In the genomic region with DNA sequence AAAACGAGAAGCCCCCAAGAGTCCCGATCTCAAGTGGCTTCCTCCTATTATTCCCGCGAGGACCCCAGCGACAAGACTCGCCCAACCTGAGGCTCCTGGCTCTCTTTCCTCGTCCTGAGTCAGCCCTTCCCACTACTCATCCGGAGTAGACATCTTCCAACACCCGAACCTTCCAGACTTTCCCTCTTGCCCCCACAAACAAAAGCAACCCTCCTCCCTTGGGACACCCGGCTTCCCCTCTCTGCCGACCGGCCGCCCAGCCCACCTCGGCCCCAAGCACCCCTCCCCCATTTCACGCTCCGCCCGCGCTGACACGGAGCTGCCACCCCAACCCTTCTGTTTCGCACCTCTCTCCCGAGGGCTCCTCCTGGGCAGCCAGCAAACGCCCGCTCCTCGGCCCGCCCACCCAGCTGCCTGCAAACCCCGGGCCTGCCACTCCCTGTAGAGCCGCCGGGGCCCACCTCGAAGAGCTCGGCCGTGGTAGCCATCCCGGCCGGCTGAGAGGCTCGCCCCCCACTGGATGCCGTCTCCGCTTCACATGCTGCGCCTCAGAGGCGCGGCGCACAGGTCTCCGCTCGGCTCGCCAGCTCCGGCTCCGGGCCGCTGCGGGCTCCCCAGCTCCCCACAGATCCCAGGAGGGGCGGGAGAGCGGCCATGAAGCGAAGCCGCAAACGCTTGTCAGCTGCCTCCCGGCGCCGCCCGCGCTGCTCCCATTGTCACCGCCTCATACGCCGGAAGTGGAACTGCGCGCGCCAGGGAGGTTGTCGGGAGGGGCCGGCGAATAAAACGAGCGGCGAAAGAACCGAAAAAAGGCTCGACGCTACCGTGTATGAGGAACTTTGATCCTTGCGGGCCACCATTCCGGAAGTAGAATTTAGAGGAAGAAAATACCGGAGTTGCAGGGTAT, we compare ENCODE assay signal across 8 cellular contexts. TPM values are rescaled to one million over a fixed set of nuclear protein-coding genes. Genes with fewer than 3 reads are reported as not detected.
DNase-seq lines count a peak whose midpoint lies in the region; ATAC-seq, FAIRE-seq and TF ChIP-seq lines count a peak whose summit lies in the region.

A gene with protein sequence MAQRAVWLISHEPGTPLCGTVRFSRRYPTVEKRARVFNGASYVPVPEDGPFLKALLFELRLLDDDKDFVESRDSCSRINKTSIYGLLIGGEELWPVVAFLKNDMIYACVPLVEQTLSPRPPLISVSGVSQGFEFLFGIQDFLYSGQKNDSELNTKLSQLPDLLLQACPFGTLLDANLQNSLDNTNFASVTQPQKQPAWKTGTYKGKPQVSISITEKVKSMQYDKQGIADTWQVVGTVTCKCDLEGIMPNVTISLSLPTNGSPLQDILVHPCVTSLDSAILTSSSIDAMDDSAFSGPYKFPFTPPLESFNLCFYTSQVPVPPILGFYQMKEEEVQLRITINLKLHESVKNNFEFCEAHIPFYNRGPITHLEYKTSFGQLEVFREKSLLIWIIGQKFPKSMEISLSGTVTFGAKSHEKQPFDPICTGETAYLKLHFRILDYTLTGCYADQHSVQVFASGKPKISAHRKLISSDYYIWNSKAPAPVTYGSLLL (plus strand): TSS at position 811 of the 907 bp plus-strand sequence. CDS start 344 bp downstream, outside the sequence.
A gene with protein sequence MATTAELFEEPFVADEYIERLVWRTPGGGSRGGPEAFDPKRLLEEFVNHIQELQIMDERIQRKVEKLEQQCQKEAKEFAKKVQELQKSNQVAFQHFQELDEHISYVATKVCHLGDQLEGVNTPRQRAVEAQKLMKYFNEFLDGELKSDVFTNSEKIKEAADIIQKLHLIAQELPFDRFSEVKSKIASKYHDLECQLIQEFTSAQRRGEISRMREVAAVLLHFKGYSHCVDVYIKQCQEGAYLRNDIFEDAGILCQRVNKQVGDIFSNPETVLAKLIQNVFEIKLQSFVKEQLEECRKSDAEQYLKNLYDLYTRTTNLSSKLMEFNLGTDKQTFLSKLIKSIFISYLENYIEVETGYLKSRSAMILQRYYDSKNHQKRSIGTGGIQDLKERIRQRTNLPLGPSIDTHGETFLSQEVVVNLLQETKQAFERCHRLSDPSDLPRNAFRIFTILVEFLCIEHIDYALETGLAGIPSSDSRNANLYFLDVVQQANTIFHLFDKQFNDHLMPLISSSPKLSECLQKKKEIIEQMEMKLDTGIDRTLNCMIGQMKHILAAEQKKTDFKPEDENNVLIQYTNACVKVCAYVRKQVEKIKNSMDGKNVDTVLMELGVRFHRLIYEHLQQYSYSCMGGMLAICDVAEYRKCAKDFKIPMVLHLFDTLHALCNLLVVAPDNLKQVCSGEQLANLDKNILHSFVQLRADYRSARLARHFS (minus strand): TSS at position 745 of the 907 bp plus-strand sequence. CDS start 257 bp downstream, at position 488.

- no peaks in the 10 kb centered on the region for H3K36me3 ChIP-seq in bronchial epithelial cell (ENCODE audit: control insufficient read depth, insufficient read depth, low read length)
- peaks cover 3% of the 10 kb centered on the region; the same call in 1 of the 2 replicates for H3K36me3 ChIP-seq in iPS-20b (ENCODE audit: insufficient read depth, low read depth, low read length)

- TF ChIP-seq CTCF in WI38 (IDR thresholded peaks at IDR 0.05; ENCODE audit: low read depth, low read length) = no peak
- TF ChIP-seq CTCF in bronchial epithelial cell (IDR thresholded peaks at IDR 0.05; ENCODE audit: insufficient read depth, low read length, severe bottlenecking) = no peak

- no peaks in the 10 kb centered on the region for H3K27me3 ChIP-seq in bronchial epithelial cell (ENCODE audit: control insufficient read depth, insufficient read depth, low read length)
- no peaks in the 10 kb centered on the region for H3K27me3 ChIP-seq in iPS-20b (ENCODE audit: insufficient read depth, low read length)

- DNase-seq in AG08395 (ENCODE audit: low spot score) = peak; percentile 88
- DNase-seq in NCI-H2227 treated with DMSO at 0.1 percent for 48 hours (lab: John Stamatoyannopoulos, UW) = peak; percentile 94
- DNase-seq in bronchial epithelial cell (ENCODE audit: low read depth) = peak; percentile 83

- H3K27ac ChIP-seq in iPS-20b (ENCODE audit: low read length) (peak within 1 kb of the TSS; percentile 87), skin epidermis (peak within 1 kb of the TSS; percentile 75 to 99 (median 94))

- peaks cover 28% of the 10 kb centered on the region for H3K4me1 ChIP-seq in iPS-20b (ENCODE audit: insufficient read depth, low read length)

- H3K9ac ChIP-seq in iPS-20b (ENCODE audit: low read depth, low read length) = peak within 1 kb of the TSS; percentile 99

- peak; percentile 90 for ATAC-seq in GM18907 (IDR thresholded peaks at IDR 0.05; ENCODE audit: unreplicated experiment)
- ATAC-seq in HG03159 (IDR thresholded peaks at IDR 0.05; ENCODE audit: unreplicated experiment) = peak; percentile 86

- peak within 1 kb of the TSS; percentile 93 for H3K4me3 ChIP-seq in WI38 (ENCODE audit: low read depth, low read length)
- H3K4me3 ChIP-seq in bronchial epithelial cell (ENCODE audit: low read depth, low read length) = peak within 1 kb of the TSS; percentile 52
- peak within 1 kb of the TSS; percentile 100 for H3K4me3 ChIP-seq in iPS-20b (ENCODE audit: low read length)
- H3K4me3 ChIP-seq in skin epidermis = peak within 1 kb of the TSS; percentile 66 to 88 (median 78)

- no peaks in the 10 kb centered on the region for H3K9me3 ChIP-seq in iPS-20b (ENCODE audit: insufficient read depth, low read depth, low read length)

- no peak for FAIRE-seq in bronchial epithelial cell (lab: Jason Lieb, UNC)

RNA-seq across cellular contexts. Expression of the first gene that starts in this region (rescaled TPM):
- 11.6 and 14.1 TPM in 2 replicates for total RNA-seq in bronchial epithelial cell

RNA-seq across cellular contexts. Expression of the second gene that starts in this region (rescaled TPM):
- total RNA-seq in bronchial epithelial cell = 28.0 and 35.0 TPM in 2 replicates

Comparison
In these comparisons a context has a peak if more than half of its experiments do, and no peak if none do; other contexts are left out.
1. Peak in every context shown above with its lines: DNase-seq, ATAC-seq, H3K4me3 ChIP-seq and H3K27ac ChIP-seq.